16 cellular contexts compared by ENCODE assay signal in genomic region chr11:15913261-15913660, GRCh38.
DNase-seq lines count a peak whose midpoint lies in the region; ATAC-seq and TF ChIP-seq lines count a peak whose summit lies in the region.
"Had no signal": no experiment of that assay in that cellular context is flagged by ENCODE, and none has a peak within 500 bp of the region (broad histone marks: within the 10 kb centered on the region; RNA-seq: fewer than 3 reads in every experiment).

No MANE protein-coding gene starts in this region.

- H3K18ac ChIP-seq in mesenchymal stem cell (ENCODE audit: low read depth in 1 of 2, low read length in 2 of 2): peak overlapping the region in 1 of 2 experiments; percentile 33

- WGBS in mesenchymal stem cell: 100% methylated on average over 1 of the region's 2 CpGs

- no peak overlapping the region for H3K4me3 Mint-ChIP-seq in stimulated activated naive CD8-positive, alpha-beta T cell treated with anti-CD3 and anti-CD28 coated beads, Interleukin-15, amount 100 ng/mL, for 72 hours
- H3K4me3 Mint-ChIP-seq: activated B cell treated with CpG ODN at 0.5 μM for 24 hours; CD4-positive, alpha-beta T cell; naive thymus-derived CD8-positive, alpha-beta T cell had no signal

- no peak overlapping the region for H3K14ac ChIP-seq in mesenchymal stem cell (ENCODE audit: low read length in 2 of 2)

- no peak overlapping the region for H3K4ac ChIP-seq in mesenchymal stem cell (ENCODE audit: low read depth in 1 of 2, low read length in 2 of 2)

- H3K9ac ChIP-seq in fibroblast of lung (ENCODE audit: insufficient read depth, low read length) (no peak overlapping the region), mesenchymal stem cell (ENCODE audit: low read length) (no peak overlapping the region)

- H3K4me2 ChIP-seq in fibroblast of lung (ENCODE audit: extremely low read depth, insufficient read depth, low read length): no peak overlapping the region
- H3K4me2 ChIP-seq in mesenchymal stem cell (ENCODE audit: low read length, poor library complexity, severe bottlenecking): no peak overlapping the region

- DNase-seq in NCI-H82 (lab: John Stamatoyannopoulos, UW): peak; percentile 1
- no peak for DNase-seq in NCI-H82 treated with DMSO at 0.1 percent for 48 hours (lab: John Stamatoyannopoulos, UW; ENCODE audit: unreplicated experiment)
- peak in 1 of 2 donors; percentile 17 for DNase-seq in fibroblast of lung (ENCODE audit: low read depth in 2 of 2)
- DNase-seq in mesenchymal stem cell: no peak
- DNase-seq in upper lobe of right lung: peak; percentile 19
- DNase-seq in superior temporal gyrus (ENCODE audit: extremely low spot score): no peak
- DNase-seq in stimulated activated naive CD8-positive, alpha-beta T cell treated with anti-CD3 and anti-CD28 coated beads, Interleukin-15, amount 100 ng/mL, for 72 hours: no peak
- DNase-seq in NCI-H1694 treated with DMSO at 0.1 percent for 48 hours (lab: John Stamatoyannopoulos, UW): no peak
- DNase-seq: activated B cell treated with CpG ODN at 0.5 μM for 24 hours; CD4-positive, alpha-beta T cell; naive thymus-derived CD8-positive, alpha-beta T cell; NCI-H2081; NCI-H526 treated with DMSO at 0.1 percent for 48 hours; RPMI8226; T-helper 1 cell; thyroid gland had no signal

- H3K27ac ChIP-seq in fibroblast of lung (ENCODE audit: insufficient read depth, low read length) (no peak overlapping the region), mesenchymal stem cell (ENCODE audit: low read length, poor library complexity, severe bottlenecking) (no peak overlapping the region), upper lobe of right lung (no peak overlapping the region)
- H3K27ac ChIP-seq: thyroid gland had no signal

- no peak overlapping the region for H2BK5ac ChIP-seq in mesenchymal stem cell (ENCODE audit: low read depth, low read length, poor library complexity, severe bottlenecking)

- H3K79me1 ChIP-seq in mesenchymal stem cell (replicated peaks; ENCODE audit: low read length, poor library complexity, severe bottlenecking): no peaks in the 10 kb centered on the region

- no peaks in the 10 kb centered on the region for H3K27me3 Mint-ChIP-seq in stimulated activated naive CD8-positive, alpha-beta T cell treated with anti-CD3 and anti-CD28 coated beads, Interleukin-15, amount 100 ng/mL, for 72 hours
- H3K27me3 Mint-ChIP-seq: activated B cell treated with CpG ODN at 0.5 μM for 24 hours; CD4-positive, alpha-beta T cell had no signal

- H2AFZ ChIP-seq in fibroblast of lung (ENCODE audit: low read length) (no peak overlapping the region), mesenchymal stem cell (ENCODE audit: low read depth, low read length) (no peak overlapping the region)

- intact Hi-C loops in upper lobe of right lung (cut with DNase I): no loop called here

- H3K9me3 Mint-ChIP-seq in stimulated activated naive CD8-positive, alpha-beta T cell treated with anti-CD3 and anti-CD28 coated beads, Interleukin-15, amount 100 ng/mL, for 72 hours: no peaks in the 10 kb centered on the region
- H3K9me3 Mint-ChIP-seq: activated B cell treated with CpG ODN at 0.5 μM for 24 hours; CD4-positive, alpha-beta T cell had no signal

- H2BK120ac ChIP-seq in mesenchymal stem cell (ENCODE audit: low read depth, low read length): no peak overlapping the region

- no peak overlapping the region for H4K8ac ChIP-seq in mesenchymal stem cell (ENCODE audit: low read length)

- no peak overlapping the region for H3K23ac ChIP-seq in mesenchymal stem cell (ENCODE audit: low read length in 2 of 2)

- no peaks in the 10 kb centered on the region for H3K79me2 ChIP-seq in fibroblast of lung (ENCODE audit: control insufficient read depth, insufficient read depth, low read length)

- H3K36me3 ChIP-seq in fibroblast of lung (ENCODE audit: control insufficient read depth, insufficient read depth, low read length): no peaks in the 10 kb centered on the region
- H3K36me3 ChIP-seq in mesenchymal stem cell (ENCODE audit: control insufficient read depth in 1 of 2, insufficient read depth in 2 of 2, low read depth in 1 of 2, low read length in 2 of 2): no peaks in the 10 kb centered on the region
- H3K36me3 ChIP-seq in upper lobe of right lung: no peaks in the 10 kb centered on the region
- H3K36me3 ChIP-seq: thyroid gland had no signal

- no peaks in the 10 kb centered on the region for H3K4me1 Mint-ChIP-seq in stimulated activated naive CD8-positive, alpha-beta T cell treated with anti-CD3 and anti-CD28 coated beads, Interleukin-15, amount 100 ng/mL, for 72 hours
- H3K4me1 Mint-ChIP-seq: activated B cell treated with CpG ODN at 0.5 μM for 24 hours; naive thymus-derived CD8-positive, alpha-beta T cell had no signal

- peak overlapping the region; percentile 70 for H4K91ac ChIP-seq in mesenchymal stem cell (ENCODE audit: low read length)

- H3K9me3 ChIP-seq in fibroblast of lung (ENCODE audit: control insufficient read depth, insufficient read depth, low read depth, low read length): no peaks in the 10 kb centered on the region
- H3K9me3 ChIP-seq in mesenchymal stem cell (ENCODE audit: control insufficient read depth, low read length): no peaks in the 10 kb centered on the region
- H3K9me3 ChIP-seq in upper lobe of right lung: no peaks in the 10 kb centered on the region
- H3K9me3 ChIP-seq: thyroid gland had no signal

- H3K27me3 ChIP-seq in fibroblast of lung (ENCODE audit: control insufficient read depth, insufficient read depth, low read length) (no peaks in the 10 kb centered on the region), mesenchymal stem cell (ENCODE audit: control insufficient read depth in 1 of 2, insufficient read depth in 1 of 2, low read length in 2 of 2) (peaks cover 6 to 40% of the 10 kb centered on the region in 2 experiments), upper lobe of right lung (no peaks in the 10 kb centered on the region)
- H3K27me3 ChIP-seq: thyroid gland had no signal

- no peak overlapping the region for H3K4me3 ChIP-seq in fibroblast of lung (replicated peaks in 1 of 4; ENCODE audit: control extremely low read depth in 1 of 4, insufficient read depth in 1 of 4, low read depth in 3 of 4, low read length in 4 of 4)
- no peak overlapping the region for H3K4me3 ChIP-seq in mesenchymal stem cell (ENCODE audit: insufficient read depth in 1 of 2, low read depth in 1 of 2, low read length in 2 of 2)
- H3K4me3 ChIP-seq in upper lobe of right lung: no peak overlapping the region
- H3K4me3 ChIP-seq: thyroid gland had no signal

- H3K4me1 ChIP-seq in fibroblast of lung (ENCODE audit: control insufficient read depth, extremely low read depth, insufficient read depth, low read length): no peaks in the 10 kb centered on the region
- no peaks in the 10 kb centered on the region for H3K4me1 ChIP-seq in mesenchymal stem cell (ENCODE audit: control insufficient read depth, insufficient read depth, low read depth, low read length)
- peaks cover 5% of the 10 kb centered on the region for H3K4me1 ChIP-seq in upper lobe of right lung
- H3K4me1 ChIP-seq: thyroid gland had no signal

- no peak for ATAC-seq in upper lobe of right lung
- no peak for ATAC-seq in stimulated activated naive CD8-positive, alpha-beta T cell treated with anti-CD3 and anti-CD28 coated beads, Interleukin-15, amount 100 ng/mL, for 72 hours
- ATAC-seq: naive thymus-derived CD8-positive, alpha-beta T cell had no signal

- no peak overlapping the region for H3K27ac Mint-ChIP-seq in stimulated activated naive CD8-positive, alpha-beta T cell treated with anti-CD3 and anti-CD28 coated beads, Interleukin-15, amount 100 ng/mL, for 72 hours
- H3K27ac Mint-ChIP-seq: activated B cell treated with CpG ODN at 0.5 μM for 24 hours; CD4-positive, alpha-beta T cell; naive thymus-derived CD8-positive, alpha-beta T cell had no signal

- TF ChIP-seq CTCF in fibroblast of lung (conservative IDR thresholded peaks at IDR 0.05 in 1 of 2, IDR thresholded peaks at IDR 0.05 in 1 of 2; ENCODE audit: low read depth in 1 of 2, low read length in 2 of 2): peak; percentile 5 to 30
- no peak for TF ChIP-seq CTCF in upper lobe of right lung (IDR thresholded peaks at IDR 0.05)

- H2AK5ac ChIP-seq in mesenchymal stem cell (ENCODE audit: low read length, severe bottlenecking): no peak overlapping the region

- H2BK12ac ChIP-seq in mesenchymal stem cell (ENCODE audit: low read length in 2 of 2): no peak overlapping the region

- no peak overlapping the region for H2BK15ac ChIP-seq in mesenchymal stem cell (ENCODE audit: low read depth, poor library complexity, severe bottlenecking)

- H4K20me1 ChIP-seq in fibroblast of lung (ENCODE audit: control insufficient read depth, extremely low read depth, insufficient read depth, low read length): no peaks in the 10 kb centered on the region

Comparison
In these comparisons a context has a peak if more than half of its experiments do, and no peak if none do; other contexts are left out.
1. DNase-seq: peak in NCI-H82 (single experiment) and upper lobe of right lung (single experiment); none in NCI-H82 treated with DMSO at 0.1 percent for 48 hours (single experiment), mesenchymal stem cell (single experiment), superior temporal gyrus (single experiment), stimulated activated naive CD8-positive, alpha-beta T cell treated with anti-CD3 and anti-CD28 coated beads, Interleukin-15, amount 100 ng/mL, for 72 hours (0 of 2) and NCI-H1694 treated with DMSO at 0.1 percent for 48 hours (single experiment).